Comparison of ENCODE assay signal across 17 cellular contexts in genomic region chr17:76018340-76018680, GRCh38. TPM values are rescaled to one million over a fixed set of nuclear protein-coding genes. Genes with fewer than 3 reads are reported as not detected.
DNase-seq lines count a peak whose midpoint lies in the region; ATAC-seq and TF ChIP-seq lines count a peak whose summit lies in the region.
"Had no signal": no experiment of that assay in that cellular context is flagged by ENCODE, and none has a peak within 500 bp of the region (broad histone marks: within the 10 kb centered on the region; RNA-seq: fewer than 3 reads in every experiment).

No MANE protein-coding gene starts in this region.

- H3K4ac ChIP-seq in IMR-90 (ENCODE audit: low read depth, low read length), result no peak overlapping the region

- no peak overlapping the region for H2AK5ac ChIP-seq in IMR-90 (ENCODE audit: low read depth, low read length)

- no peak overlapping the region for H2AFZ ChIP-seq in IMR-90 (replicated peaks; ENCODE audit: low read length, poor library complexity)
- H2AFZ ChIP-seq in osteoblast (ENCODE audit: low read length), result no peak overlapping the region

- dilution Hi-C loops in IMR-90 (cut with HindIII; ENCODE audit: low sequenced_read_pairs, unreplicated experiment), result no loop called here

- peak overlapping the region; percentile 5 for H2AK9ac ChIP-seq in IMR-90 (replicated peaks; ENCODE audit: low read depth, low read length, poor library complexity)

- H3K14ac ChIP-seq in IMR-90 (replicated peaks; ENCODE audit: low read depth, low read length), result no peak overlapping the region

- no peaks in the 10 kb centered on the region for H3K9me1 ChIP-seq in IMR-90 (ENCODE audit: insufficient read depth, low read length)

- peaks cover 32% of the 10 kb centered on the region for H3K27me3 ChIP-seq in IMR-90 (ENCODE audit: control insufficient read depth, insufficient read depth, low read length)
- peaks cover 8% of the 10 kb centered on the region for H3K27me3 ChIP-seq in osteoblast (ENCODE audit: insufficient read depth, low read length)

- H3K79me1 ChIP-seq in IMR-90 (ENCODE audit: low read depth in 1 of 2, low read length in 2 of 2), result no peaks in the 10 kb centered on the region

- TF ChIP-seq CTCF in IMR-90 (conservative IDR thresholded peaks at IDR 0.05; ENCODE audit: low read depth, low read length) (no peak), osteoblast (IDR thresholded peaks at IDR 0.05; ENCODE audit: extremely low read depth, low read depth, low read length) (no peak)

- DNase-seq in IMR-90, result no peak
- DNase-seq in ecto neural progenitor cell (ENCODE audit: low spot score), result peak; percentile 47
- peak; percentile 26 for DNase-seq in osteoblast (ENCODE audit: insufficient read length, low spot score, missing footprints)
- DNase-seq in NCI-H2107 (lab: John Stamatoyannopoulos, UW), result no peak
- DNase-seq in NCI-H82 treated with DMSO at 0.1 percent for 48 hours (lab: John Stamatoyannopoulos, UW; ENCODE audit: unreplicated experiment), result no peak
- DNase-seq: C1 segment of cervical spinal cord; Calu3; CD4-positive, alpha-beta memory T cell; COR-L47; DMS153; DND-41; GOT3; H9 had no signal

- CTCF ChIA-PET in IMR-90 (lab: Yijun Ruan, JAX), result no interaction called here

- intact Hi-C loops in IMR-90 (cut with micrococcal nuclease), result no loop called here

- H3K4me3 ChIP-seq in IMR-90 (ENCODE audit: insufficient read depth, low read depth, low read length), result no peak overlapping the region
- no peak overlapping the region for H3K4me3 ChIP-seq in osteoblast (ENCODE audit: insufficient read depth, low read length)

- no TSS peak for BruUV-seq in IMR-90 (replicated peaks; lab: Mats Ljungman, UMichigan)

- H2BK5ac ChIP-seq in IMR-90 (ENCODE audit: low read depth, low read length, poor library complexity, severe bottlenecking), result no peak overlapping the region

- no peak overlapping the region for H3K23ac ChIP-seq in IMR-90 (ENCODE audit: low read depth, low read length)

- WGBS in IMR-90 (ENCODE audit: extremely low coverage in 2 of 2, insufficient read length in 1 of 2), 2 experiments, result 70% methylated on average over 7 of the region's 11 CpGs; no CpG with 5 or more reads in 1 of the 2 experiments

- no peak overlapping the region for H2BK20ac ChIP-seq in IMR-90 (ENCODE audit: low read depth, low read length)

- H2BK15ac ChIP-seq in IMR-90 (ENCODE audit: low read depth, low read length), result no peak overlapping the region

- H3K27ac ChIP-seq in IMR-90 (ENCODE audit: insufficient read depth, low read length), result no peak overlapping the region
- no peak overlapping the region for H3K27ac ChIP-seq in osteoblast (ENCODE audit: low read depth, low read length)

- H4K91ac ChIP-seq in IMR-90 (ENCODE audit: insufficient read depth, low read depth, low read length), result no peak overlapping the region

- POLR2A ChIA-PET in IMR-90 (lab: Charles Lee; ENCODE audit: unreplicated experiment), result interaction anchor here (0.6 kb wide), 1 partner anchor 268 kb away, joined by 12 read pairs; no protein-coding TSS in a partner anchor

- ATAC-seq in IMR-90 (ENCODE audit: low read depth), result no peak
- no peak for ATAC-seq in HG03108 (IDR thresholded peaks at IDR 0.05; ENCODE audit: unreplicated experiment)
- ATAC-seq: HCT116 had no signal

- in situ Hi-C loops in IMR-90 (cut with MboI; ENCODE audit: low sequenced_read_pairs), result loop anchor here (10.0 kb wide), 1 partner anchor 276 kb away; no protein-coding TSS in a partner anchor

- H2BK120ac ChIP-seq in IMR-90 (ENCODE audit: low read depth, low read length), result no peak overlapping the region

- H3K4me2 ChIP-seq in IMR-90 (ENCODE audit: low read depth, low read length) (no peak overlapping the region), osteoblast (ENCODE audit: insufficient read depth, low read length) (no peak overlapping the region)

- no peak overlapping the region for H4K8ac ChIP-seq in IMR-90 (ENCODE audit: low read depth in 2 of 2, low read length in 2 of 2)

- no peaks in the 10 kb centered on the region for H3K36me3 ChIP-seq in IMR-90 (ENCODE audit: control insufficient read depth, insufficient read depth, low read length)
- no peaks in the 10 kb centered on the region for H3K36me3 ChIP-seq in osteoblast (ENCODE audit: insufficient read depth, low read length)

- H3K4me1 ChIP-seq in IMR-90 (ENCODE audit: control insufficient read depth, insufficient read depth, low read length), result peaks cover 7% of the 10 kb centered on the region
- H3K4me1 ChIP-seq in osteoblast (ENCODE audit: insufficient read depth, low read length), result no peaks in the 10 kb centered on the region

- no peak overlapping the region for H3K56ac ChIP-seq in IMR-90 (ENCODE audit: extremely low read depth, insufficient read depth, low read length)

- no peak for TF ChIP-seq RAD21 in IMR-90 (IDR thresholded peaks at IDR 0.05; ENCODE audit: low read length)

- H3K9ac ChIP-seq in IMR-90 (ENCODE audit: low read depth, low read length), result no peak overlapping the region

- H3K18ac ChIP-seq in IMR-90 (ENCODE audit: low read depth, low read length), result no peak overlapping the region

- H3K9me3 ChIP-seq in IMR-90 (ENCODE audit: control insufficient read depth, insufficient read depth, low read length), result no peaks in the 10 kb centered on the region
- no peaks in the 10 kb centered on the region for H3K9me3 ChIP-seq in osteoblast (ENCODE audit: low read depth, low read length)

- no peak overlapping the region for H4K5ac ChIP-seq in IMR-90 (ENCODE audit: low read depth, low read length)

- no peak for TF ChIP-seq POLR2A in IMR-90 (IDR thresholded peaks at IDR 0.05; ENCODE audit: low read depth, low read length)

- no peaks in the 10 kb centered on the region for H3K79me2 ChIP-seq in osteoblast (ENCODE audit: insufficient read depth, low read length)

- H4K20me1 ChIP-seq in IMR-90 (ENCODE audit: insufficient read depth, low read length) (no peaks in the 10 kb centered on the region), osteoblast (ENCODE audit: insufficient read depth, low read length) (no peaks in the 10 kb centered on the region)

TF ChIP-seq in IMR-90, 13 proteins besides CTCF, POLR2A, EP300 and RAD21 (continues in another document):
- TF ChIP-seq BHLHE40 (IDR thresholded peaks at IDR 0.05; ENCODE audit: low read depth, low read length), result no peak
- TF ChIP-seq RCOR1 (IDR thresholded peaks at IDR 0.05; ENCODE audit: insufficient replicate concordance, low read length), result no peak
- TF ChIP-seq FOS (IDR thresholded peaks at IDR 0.05; ENCODE audit: low read depth, low read length), result no peak
- no peak for TF ChIP-seq USF2 (IDR thresholded peaks at IDR 0.05; ENCODE audit: low read depth, low read length)
- no peak for TF ChIP-seq NFE2L2 (IDR thresholded peaks at IDR 0.05; ENCODE audit: low read depth, low read length)
- TF ChIP-seq SMC3 (IDR thresholded peaks at IDR 0.05; ENCODE audit: low read depth, low read length), result no peak
- no peak for TF ChIP-seq CHD1 (IDR thresholded peaks at IDR 0.05; ENCODE audit: low read depth, low read length)
- TF ChIP-seq MAZ (IDR thresholded peaks at IDR 0.05; ENCODE audit: borderline replicate concordance, low read depth, low read length), result no peak
- no peak for TF ChIP-seq MXI1 (IDR thresholded peaks at IDR 0.05; ENCODE audit: borderline replicate concordance, low read depth, low read length)
- TF ChIP-seq ELK1 (IDR thresholded peaks at IDR 0.05; ENCODE audit: borderline replicate concordance, low read depth, low read length), result no peak
- TF ChIP-seq CEBPB (IDR thresholded peaks at IDR 0.05; ENCODE audit: low read depth, low read length), result no peak
- TF ChIP-seq MAFK (IDR thresholded peaks at IDR 0.05; ENCODE audit: low read depth, low read length), result no peak

RNA-seq across cellular contexts. Expression of gene EVPL, which starts 8.8 kb away (rescaled TPM):
- total RNA-seq in IMR-90 (2012; rRNA removed) (not detected in 2 replicates), osteoblast (not detected in 2 replicates)
- polyA plus RNA-seq in IMR-90 (2012; rRNA removed), result not detected in 2 replicates
- not detected in 2 replicates for polyA plus RNA-seq in IMR-90 (2012; cell fraction: cytosol; rRNA removed)
- 0.01 TPM in 1 of 2 replicates, not detected in the other for polyA plus RNA-seq in IMR-90 (2012; cell fraction: nucleus; rRNA removed; ENCODE audit: low replicate concordance)
- total RNA-seq: A172; CD4-positive, alpha-beta memory T cell had no signal
- polyA plus RNA-seq: BJ; CD4-positive, alpha-beta memory T cell had no signal

RNA-seq across cellular contexts. Expression of gene CDK3, which starts 17.7 kb away (rescaled TPM):
- total RNA-seq in IMR-90 (2012; rRNA removed), result 0.56 and 0.72 TPM in 2 replicates
- 6.7 and 8.8 TPM in 2 replicates for polyA plus RNA-seq in IMR-90 (2012; rRNA removed)
- 1.7 and 2.4 TPM in 2 replicates for polyA plus RNA-seq in IMR-90 (2012; cell fraction: cytosol; rRNA removed)
- polyA plus RNA-seq in IMR-90 (2012; cell fraction: nucleus; rRNA removed; ENCODE audit: low replicate concordance), result 68.1 and 111 TPM in 2 replicates
- total RNA-seq in osteoblast, result 0.72 and 0.88 TPM in 2 replicates

RNA-seq across cellular contexts. Expression of gene TEN1, which starts 39.3 kb away (rescaled TPM):
- 14.7 and 15.6 TPM in 2 replicates for total RNA-seq in IMR-90 (2012; rRNA removed)
- polyA plus RNA-seq in IMR-90 (2012; rRNA removed), result 17.1 and 17.9 TPM in 2 replicates
- 18.9 and 28.9 TPM in 2 replicates for polyA plus RNA-seq in IMR-90 (2012; cell fraction: cytosol; rRNA removed)
- polyA plus RNA-seq in IMR-90 (2012; cell fraction: nucleus; rRNA removed; ENCODE audit: low replicate concordance), result 34.0 and 51.0 TPM in 2 replicates
- total RNA-seq in osteoblast, result 23.2 and 23.6 TPM in 2 replicates

RNA-seq across cellular contexts. Expression of gene ACOX1, which starts 39.3 kb away (rescaled TPM):
- total RNA-seq in IMR-90 (2012; rRNA removed) (61.9 and 94.8 TPM in 2 replicates), osteoblast (59.2 and 59.4 TPM in 2 replicates)
- polyA plus RNA-seq in IMR-90 (2012; rRNA removed), result 14.9 and 16.1 TPM in 2 replicates
- 6.6 and 12.3 TPM in 2 replicates for polyA plus RNA-seq in IMR-90 (2012; cell fraction: cytosol; rRNA removed)
- 13.2 and 21.8 TPM in 2 replicates for polyA plus RNA-seq in IMR-90 (2012; cell fraction: nucleus; rRNA removed; ENCODE audit: low replicate concordance)

RNA-seq across cellular contexts. Expression of gene SRP68, which starts 54.0 kb away (rescaled TPM):
- 47.1 and 47.2 TPM in 2 replicates for total RNA-seq in IMR-90 (2012; rRNA removed)
- 69.1 and 82.6 TPM in 2 replicates for polyA plus RNA-seq in IMR-90 (2012; rRNA removed)
- polyA plus RNA-seq in IMR-90 (2012; cell fraction: cytosol; rRNA removed), result 28.2 and 52.1 TPM in 2 replicates
- polyA plus RNA-seq in IMR-90 (2012; cell fraction: nucleus; rRNA removed; ENCODE audit: low replicate concordance), result 24.9 and 48.5 TPM in 2 replicates
- 22.7 and 25.3 TPM in 2 replicates for total RNA-seq in osteoblast

Comparison
In these comparisons a context has a peak if more than half of its experiments do, and no peak if none do; other contexts are left out.
1. DNase-seq: peak in ecto neural progenitor cell (single experiment) and osteoblast (single experiment); none in IMR-90 (single experiment), NCI-H2107 (single experiment) and NCI-H82 treated with DMSO at 0.1 percent for 48 hours (single experiment).